21 cellular contexts compared by ENCODE assay signal in the genomic region with DNA sequence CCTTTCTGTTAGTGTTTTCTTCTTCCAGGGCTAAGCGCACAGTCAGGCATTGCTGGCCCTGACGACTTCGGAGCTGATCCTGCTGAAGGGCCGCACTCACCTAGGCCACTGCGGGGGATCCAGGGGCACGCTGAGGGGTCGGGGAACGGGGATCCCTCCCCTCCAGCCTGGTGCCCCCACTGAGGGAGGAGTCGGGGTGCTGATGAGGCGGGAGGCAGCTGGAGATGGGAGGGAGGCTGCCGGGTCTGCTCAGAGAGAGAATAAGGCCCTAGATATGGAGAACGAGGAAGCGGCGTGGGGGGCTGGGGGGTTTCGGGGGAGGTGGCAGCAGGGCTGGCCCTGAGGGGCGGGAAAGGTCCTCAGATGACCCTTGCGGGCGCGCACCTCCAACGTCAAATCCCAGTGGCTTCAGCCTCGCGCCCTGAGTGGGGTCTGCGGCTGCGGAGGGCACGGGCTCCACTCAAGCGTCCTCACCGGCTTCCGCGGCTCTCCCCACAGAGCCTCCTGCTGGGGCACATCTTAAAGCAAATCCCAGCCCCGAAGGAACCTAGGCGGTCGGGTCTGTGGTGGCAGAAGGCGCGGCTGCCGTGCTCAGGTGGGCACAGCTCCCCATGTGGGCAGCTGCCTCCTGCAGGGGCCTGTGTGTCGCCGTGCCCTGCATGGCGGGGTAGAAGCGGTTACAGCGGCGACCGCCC. TPM values are rescaled to one million over a fixed set of nuclear protein-coding genes. Genes with fewer than 3 reads are reported as not detected.
DNase-seq lines count a peak whose midpoint lies in the region; ATAC-seq, FAIRE-seq and TF ChIP-seq lines count a peak whose summit lies in the region.
"Had no signal": no experiment of that assay in that cellular context is flagged by ENCODE, and none has a peak within 500 bp of the region (broad histone marks: within the 10 kb centered on the region; RNA-seq: fewer than 3 reads in every experiment).

No MANE protein-coding gene starts in this region.

- no peak overlapping the region for H3K23ac ChIP-seq in H1 (ENCODE audit: insufficient read length)

- no peak overlapping the region for H3K4me2 ChIP-seq in H1 (ENCODE audit: insufficient read depth in 1 of 2, low read depth in 2 of 2, low read length in 2 of 2)

- no peak overlapping the region for H3K9ac ChIP-seq in H1 (replicated peaks in 1 of 4; ENCODE audit: extremely low read depth in 1 of 4, low read depth in 3 of 4, low read length in 3 of 4)

- no peak overlapping the region for H4K91ac ChIP-seq in H1 (replicated peaks; ENCODE audit: insufficient read length, low read length)

- H3K4me3 Mint-ChIP-seq in natural killer cell: peak overlapping the region; percentile 43
- H3K4me3 Mint-ChIP-seq: HFFc6; T-helper 1 cell treated with Interleukin-12 subunit alpha and Interleukin-12 subunit beta and Interleukin-4 antibody, amounts not matched to agents 30 μg/mL and 1 μg/mL, for 36 hours had no signal

- no peak overlapping the region for H3K4ac ChIP-seq in H1 (replicated peaks; ENCODE audit: insufficient read length, low read depth, low read length)

- no peaks in the 10 kb centered on the region for H3K9me3 Mint-ChIP-seq in natural killer cell
- H3K9me3 Mint-ChIP-seq: HFFc6; T-helper 1 cell treated with Interleukin-12 subunit alpha and Interleukin-12 subunit beta and Interleukin-4 antibody, amounts not matched to agents 30 μg/mL and 1 μg/mL, for 36 hours had no signal

- ATAC-seq in natural killer cell: peak in 1 of 3 donors; percentile 66
- ATAC-seq in GM18858 (IDR thresholded peaks at IDR 0.05; ENCODE audit: unreplicated experiment): no peak
- no peak for ATAC-seq in GM18867 (IDR thresholded peaks at IDR 0.05; ENCODE audit: unreplicated experiment)
- ATAC-seq: gastrocnemius medialis had no signal

- no peak overlapping the region for H3K4me3 ChIP-seq in H1 (ENCODE audit: extremely low read depth in 1 of 4, insufficient read depth in 2 of 4, low read depth in 3 of 4, low read length in 4 of 4)
- H3K4me3 ChIP-seq: gastrocnemius medialis, uterus had no signal

- H3K9me3 ChIP-seq in H1 (ENCODE audit: insufficient read depth in 2 of 2, low read depth in 1 of 2, low read length in 1 of 2): no peaks in the 10 kb centered on the region
- H3K9me3 ChIP-seq: gastrocnemius medialis, neutrophil, uterus had no signal

- no peak overlapping the region for H2BK20ac ChIP-seq in H1 (ENCODE audit: low read length)

- CTCF ChIA-PET in H1 (lab: Charles Lee; ENCODE audit: partially characterized antibody): interaction anchor here (0.5 to 2.0 kb wide), 3 partner anchors 8 to 1724 kb away, joined by 3 to 8 read pairs (median 3); no protein-coding TSS in a partner anchor

- H4K20me1 ChIP-seq in H1 (replicated peaks in 1 of 2; ENCODE audit: control insufficient read depth in 1 of 2, insufficient read depth in 2 of 2, low read length in 2 of 2): no peaks in the 10 kb centered on the region

- intact Hi-C loops in natural killer cell (cut with micrococcal nuclease): no loop called here

- H3K27me3 ChIP-seq in H1 (replicated peaks in 1 of 4; ENCODE audit: control insufficient read depth in 3 of 4, extremely low read depth in 1 of 4, insufficient read depth in 3 of 4, low read length in 3 of 4): no peaks in the 10 kb centered on the region
- H3K27me3 ChIP-seq: gastrocnemius medialis, neutrophil, uterus had no signal

- WGBS in H1 (ENCODE audit: extremely low coverage in 1 of 2, insufficient coverage in 1 of 2, insufficient read length in 1 of 2, insufficient replicate concordance in 2 of 2, low coverage in 1 of 2, low lambda C conversion rate in 2 of 2, missing lambda C conversion rate in 1 of 2), 2 experiments: 93% methylated on average over 26 of the region's 42 CpGs; no CpG with 5 or more reads in 1 of the 2 experiments

- H3K36me3 Mint-ChIP-seq in natural killer cell: no peaks in the 10 kb centered on the region

- no peak overlapping the region for H3K27ac Mint-ChIP-seq in natural killer cell
- H3K27ac Mint-ChIP-seq: HFFc6; T-helper 1 cell treated with Interleukin-12 subunit alpha and Interleukin-12 subunit beta and Interleukin-4 antibody, amounts not matched to agents 30 μg/mL and 1 μg/mL, for 36 hours had no signal

- TF ChIP-seq RAD21 in H1 (IDR thresholded peaks at IDR 0.05 in 1 of 2, conservative IDR thresholded peaks at IDR 0.05 in 1 of 2; ENCODE audit: low read depth in 2 of 2, low read length in 2 of 2): no peak

- H3K4me1 ChIP-seq in H1 (replicated peaks in 1 of 4; ENCODE audit: control insufficient read depth in 3 of 4, insufficient read depth in 4 of 4, low read length in 3 of 4): no peaks in the 10 kb centered on the region; a peak in 1 of 7 replicates
- H3K4me1 ChIP-seq: gastrocnemius medialis, uterus had no signal

- no peak overlapping the region for H4K5ac ChIP-seq in H1 (ENCODE audit: insufficient read length, low read depth, low read length)

- no peak overlapping the region for H3K14ac ChIP-seq in H1 (ENCODE audit: insufficient read length)

- no peak overlapping the region for H2BK5ac ChIP-seq in H1 (ENCODE audit: low read depth, low read length)

- H3K56ac ChIP-seq in H1 (replicated peaks; ENCODE audit: insufficient read length, low read depth, low read length): no peak overlapping the region

- FAIRE-seq in H1 (lab: Jason Lieb, UNC) (no peak), GM19239 (lab: Jason Lieb, UNC) (no peak)

- TF ChIP-seq CTCF in H1 (IDR thresholded peaks at IDR 0.05; ENCODE audit: control extremely low read depth in 1 of 3, insufficient read depth in 1 of 3, low read depth in 1 of 3, low read length in 3 of 3): no peak
- TF ChIP-seq CTCF in natural killer cell (IDR thresholded peaks at IDR 0.05): no peak

- DNase-seq in Ammon's horn (ENCODE audit: low spot score) (peak; percentile 17), NOMO-1 treated with DMSO at 0.1 percent for 48 hours (lab: John Stamatoyannopoulos, UW; ENCODE audit: unreplicated experiment) (peak; percentile 24), H1 (ENCODE audit: low read depth in 1 of 2, low spot score in 2 of 2) (no peak), natural killer cell (no peak), GM19239 (ENCODE audit: insufficient read length, low spot score) (no peak), NCI-H128 (lab: John Stamatoyannopoulos, UW; ENCODE audit: unreplicated experiment) (no peak)
- DNase-seq: activated CD4-positive, alpha-beta T cell treated with anti-CD3 and anti-CD28 coated beads for 1 hour; Calu3; gastrocnemius medialis; HFFc6; IMR-90; mesenchymal stem cell; NCI-H774; stimulated activated CD4-positive, alpha-beta T cell treated with anti-CD3 and anti-CD28 coated beads, Interleukin-4, amount 100 ng/mL, for 1 hour; uterus had no signal

- H3K79me1 ChIP-seq in H1 (ENCODE audit: low read depth, low read length): no peaks in the 10 kb centered on the region

- H2AK5ac ChIP-seq in H1 (ENCODE audit: low read depth, low read length): no peak overlapping the region

- H3K79me2 ChIP-seq in H1 (ENCODE audit: control insufficient read depth in 1 of 2, insufficient read depth in 2 of 2, low read length in 2 of 2): no peaks in the 10 kb centered on the region

- H2BK120ac ChIP-seq in H1 (replicated peaks; ENCODE audit: low read depth, low read length): no peak overlapping the region

- peak overlapping the region; percentile 3; the same call in 1 of the 2 replicates for H4K8ac ChIP-seq in H1 (ENCODE audit: extremely low read depth, insufficient read depth, low read length)

- no peak overlapping the region for H2AFZ ChIP-seq in H1 (ENCODE audit: low read length)

- H3K18ac ChIP-seq in H1 (ENCODE audit: extremely low read depth, low read length): no peak overlapping the region

- H2BK15ac ChIP-seq in H1 (ENCODE audit: low read length): no peak overlapping the region

- peaks cover 6 to 20% of the 10 kb centered on the region in 2 donors for H3K27me3 Mint-ChIP-seq in natural killer cell (ENCODE audit: low read depth in 2 of 2)

- TF ChIP-seq POLR2A in H1 (IDR thresholded peaks at IDR 0.05; ENCODE audit: control extremely low read depth in 1 of 2, low read depth in 2 of 2, low read length in 2 of 2): no peak

- TF ChIP-seq EP300 in H1 (IDR thresholded peaks at IDR 0.05; ENCODE audit: borderline replicate concordance in 1 of 2, low read depth in 2 of 2, low read length in 2 of 2): no peak

- peaks cover 8% of the 10 kb centered on the region in 2 donors for H3K4me1 Mint-ChIP-seq in natural killer cell

- no peak overlapping the region for H3K27ac ChIP-seq in H1 (ENCODE audit: low read depth, low read length)
- H3K27ac ChIP-seq: gastrocnemius medialis, neutrophil, uterus had no signal

- POLR2A ChIA-PET in H1 (lab: Charles Lee; ENCODE audit: partially characterized antibody): no interaction called here

- H3K23me2 ChIP-seq in H1 (ENCODE audit: low read depth, low read length): no peaks in the 10 kb centered on the region

- H3K36me3 ChIP-seq in H1 (ENCODE audit: control insufficient read depth in 2 of 4, insufficient read depth in 4 of 4, low read length in 3 of 4): no peaks in the 10 kb centered on the region
- H3K36me3 ChIP-seq: gastrocnemius medialis, neutrophil, uterus had no signal

- H2BK12ac ChIP-seq in H1 (ENCODE audit: low read depth, low read length): no peak overlapping the region

TF ChIP-seq in H1, 55 proteins besides CTCF, POLR2A, EP300 and RAD21:
- no peak for TF ChIP-seq NRF1 (IDR thresholded peaks at IDR 0.05; ENCODE audit: low read depth, low read length)

RNA-seq across cellular contexts. Expression of gene AGR3, which starts 30.9 kb away (rescaled TPM):
- not detected in 2 replicates for total RNA-seq in H1 (2021; fragmentation: NEBNext Ultra II Directional; extraction: Animal tissue kit (Norgen Biotek cat#: 25700))
- polyA plus RNA-seq in H1 (2011; rRNA removed): not detected in 2 replicates
- not detected for polyA plus RNA-seq in H1 (2011; cell fraction: cytosol; rRNA removed)
- polyA plus RNA-seq in H1 (2011; cell fraction: nucleus; rRNA removed): not detected
- polyA plus RNA-seq in H1 (2012, experiment 1 of 2): not detected in 4 replicates
- not detected for polyA plus RNA-seq in H1 (2012, experiment 2 of 2)
- not detected for polyA plus RNA-seq in H1 (2013, experiment 1 of 2)
- polyA plus RNA-seq in H1 (2013, experiment 2 of 2): not detected
- not detected in 2 replicates for polyA minus RNA-seq in H1 (2011; rRNA and poly(A)+ RNA removed)
- not detected for polyA minus RNA-seq in H1 (2011; cell fraction: cytosol; rRNA and poly(A)+ RNA removed)
- not detected for polyA minus RNA-seq in H1 (2011; cell fraction: nucleus; rRNA and poly(A)+ RNA removed)
- total RNA-seq in natural killer cell: not detected
- total RNA-seq: cerebellum, G401, gastrocnemius medialis, HFFc6, IMR-90 had no signal
- polyA plus RNA-seq: IMR-90 had no signal

RNA-seq across cellular contexts. Expression of gene AGR2, which starts 46.1 kb away (rescaled TPM):
- total RNA-seq in H1 (2021; fragmentation: NEBNext Ultra II Directional; extraction: Animal tissue kit (Norgen Biotek cat#: 25700)): not detected in 2 replicates
- polyA plus RNA-seq in H1 (2011; rRNA removed): not detected in 2 replicates
- polyA plus RNA-seq in H1 (2011; cell fraction: cytosol; rRNA removed): not detected
- polyA plus RNA-seq in H1 (2011; cell fraction: nucleus; rRNA removed): not detected
- not detected in 4 replicates for polyA plus RNA-seq in H1 (2012, experiment 1 of 2)
- polyA plus RNA-seq in H1 (2012, experiment 2 of 2): not detected
- polyA plus RNA-seq in H1 (2013, experiment 1 of 2): not detected
- not detected for polyA plus RNA-seq in H1 (2013, experiment 2 of 2)
- polyA minus RNA-seq in H1 (2011; rRNA and poly(A)+ RNA removed): not detected in 2 replicates
- polyA minus RNA-seq in H1 (2011; cell fraction: cytosol; rRNA and poly(A)+ RNA removed): not detected
- polyA minus RNA-seq in H1 (2011; cell fraction: nucleus; rRNA and poly(A)+ RNA removed): not detected
- not detected for total RNA-seq in natural killer cell
- total RNA-seq: G401, HFFc6, IMR-90 had no signal
- polyA plus RNA-seq: IMR-90 had no signal

Comparison
In these comparisons a context has a peak if more than half of its experiments do, and no peak if none do; other contexts are left out.
1. DNase-seq: peak in Ammon's horn (single experiment) and NOMO-1 treated with DMSO at 0.1 percent for 48 hours (single experiment); none in H1 (0 of 2), natural killer cell (single experiment), GM19239 (single experiment) and NCI-H128 (single experiment).